23 cellular contexts compared by ENCODE assay signal in genomic region chr3:177609613-177610012, GRCh38.
"Had no signal": no experiment of that assay in that cellular context is flagged by ENCODE, and none has a peak within 500 bp of the region (broad histone marks: within the 10 kb centered on the region; RNA-seq: fewer than 3 reads in every experiment).

No MANE protein-coding gene starts in this region.

- ATAC-seq: gastrocnemius medialis; heart right ventricle; left lung; lower lobe of right lung; natural killer cell treated with Interleukin-12 subunit alpha and Interleukin-12 subunit beta and Interleukin-15 and Interleukin-18, amount 100 ng/mL, for 72 hours; right cardiac atrium; stimulated activated memory B cell treated with anti-CD40 and anti-IgM and Interleukin-4, amounts not matched to agents 10 μg/mL and 1 μg/mL and 100 μg/mL, for 72 hours; upper lobe of right lung had no signal

- H3K4me3 Mint-ChIP-seq: central memory CD8-positive, alpha-beta T cell; memory B cell; natural killer cell treated with Interleukin-12 subunit alpha and Interleukin-12 subunit beta and Interleukin-15 and Interleukin-18, amount 100 ng/mL, for 72 hours; stimulated activated memory B cell treated with anti-CD40 and anti-IgM and Interleukin-4, amounts not matched to agents 10 μg/mL and 1 μg/mL and 100 μg/mL, for 72 hours; stimulated activated naive CD8-positive, alpha-beta T cell treated with anti-CD3 and anti-CD28 coated beads, Interleukin-15, Interleukin-2, amounts not matched to agents 100 ng/mL and 50 ng/mL, for 24 hours had no signal

- H3K4me1 Mint-ChIP-seq: stimulated activated memory B cell treated with anti-CD40 and anti-IgM and Interleukin-4, amounts not matched to agents 10 μg/mL and 1 μg/mL and 100 μg/mL, for 72 hours had no signal

- H3K4me1 ChIP-seq: upper lobe of right lung had no signal

- H3K36me3 ChIP-seq: esophagus muscularis mucosa, gastrocnemius medialis, heart right ventricle, left lung, lower lobe of right lung, tibial artery, upper lobe of right lung had no signal

- H3K36me3 Mint-ChIP-seq: memory B cell; natural killer cell treated with Interleukin-12 subunit alpha and Interleukin-12 subunit beta and Interleukin-15 and Interleukin-18, amount 100 ng/mL, for 72 hours; stimulated activated memory B cell treated with anti-CD40 and anti-IgM and Interleukin-4, amounts not matched to agents 10 μg/mL and 1 μg/mL and 100 μg/mL, for 72 hours had no signal

- H3K27me3 Mint-ChIP-seq: central memory CD8-positive, alpha-beta T cell; memory B cell; natural killer cell treated with Interleukin-12 subunit alpha and Interleukin-12 subunit beta and Interleukin-15 and Interleukin-18, amount 100 ng/mL, for 72 hours; stimulated activated memory B cell treated with anti-CD40 and anti-IgM and Interleukin-4, amounts not matched to agents 10 μg/mL and 1 μg/mL and 100 μg/mL, for 72 hours; stimulated activated naive CD8-positive, alpha-beta T cell treated with anti-CD3 and anti-CD28 coated beads, Interleukin-15, Interleukin-2, amounts not matched to agents 100 ng/mL and 50 ng/mL, for 24 hours had no signal

- H3K27ac ChIP-seq: epithelial cell of prostate, esophagus muscularis mucosa, gastrocnemius medialis, left lung, lower lobe of right lung, tibial artery, upper lobe of right lung had no signal

- H3K27ac Mint-ChIP-seq: memory B cell; natural killer cell treated with Interleukin-12 subunit alpha and Interleukin-12 subunit beta and Interleukin-15 and Interleukin-18, amount 100 ng/mL, for 72 hours; stimulated activated memory B cell treated with anti-CD40 and anti-IgM and Interleukin-4, amounts not matched to agents 10 μg/mL and 1 μg/mL and 100 μg/mL, for 72 hours; stimulated activated naive CD8-positive, alpha-beta T cell treated with anti-CD3 and anti-CD28 coated beads, Interleukin-15, Interleukin-2, amounts not matched to agents 100 ng/mL and 50 ng/mL, for 24 hours had no signal

- H3K4me3 ChIP-seq: dorsolateral prefrontal cortex, esophagus muscularis mucosa, gastrocnemius medialis, heart right ventricle, left lung, lower lobe of right lung, tibial artery, upper lobe of right lung had no signal

- DNase-seq: cortex of kidney; dorsolateral prefrontal cortex; effector CD8-positive, alpha-beta T cell; gastrocnemius medialis; heart right ventricle; hypothalamus; islet precursor cell; left lung; lower lobe of right lung; midbrain; posterior cingulate gyrus; right cardiac atrium; stimulated activated CD4-positive, alpha-beta T cell treated with anti-CD3 and anti-CD28 coated beads, Interleukin-4, amount 100 ng/mL, for 1 hour; stimulated activated CD8-positive, alpha-beta memory T cell treated with anti-CD3 and anti-CD28 coated beads, Interleukin-4, amount 100 ng/mL, for 48 hours; tibial artery; upper lobe of right lung had no signal

- H3K9me3 ChIP-seq: esophagus muscularis mucosa, gastrocnemius medialis, left lung, lower lobe of right lung, tibial artery, upper lobe of right lung had no signal

- H3K9me3 Mint-ChIP-seq: central memory CD8-positive, alpha-beta T cell had no signal

- H3K27me3 ChIP-seq: dorsolateral prefrontal cortex, esophagus muscularis mucosa, gastrocnemius medialis, heart right ventricle, left lung, tibial artery, upper lobe of right lung had no signal
